Comparison of ENCODE assay signal across 1 cellular context in the genomic region with DNA sequence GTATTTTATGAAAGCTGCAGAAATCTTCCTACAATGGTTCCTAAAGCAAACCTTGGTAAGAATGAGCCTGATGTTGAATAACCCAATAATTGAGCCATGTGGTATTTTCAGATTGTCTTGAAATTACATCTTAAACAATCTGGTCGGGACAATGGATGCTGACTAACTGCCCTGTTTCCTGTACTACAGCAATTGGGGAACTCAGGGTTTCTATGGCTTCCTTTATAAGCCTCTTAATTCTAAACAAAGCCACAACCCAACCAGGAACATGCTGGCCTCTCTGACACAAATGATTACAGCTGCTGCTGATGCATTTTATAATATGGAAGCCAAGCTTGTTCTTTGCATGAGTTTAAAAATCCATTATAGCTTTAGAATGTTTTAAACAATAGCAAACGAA.
TF ChIP-seq lines count a peak whose summit lies in the region.

No MANE protein-coding gene starts in this region.

TF ChIP-seq in IMR-90, 13 proteins besides CTCF, POLR2A, EP300 and RAD21 (continued from another document):
- no peak for TF ChIP-seq CEBPB (IDR thresholded peaks at IDR 0.05; ENCODE audit: low read depth, low read length)
- TF ChIP-seq CHD1 (IDR thresholded peaks at IDR 0.05; ENCODE audit: low read depth, low read length): no peak
- no peak for TF ChIP-seq RFX5 (IDR thresholded peaks at IDR 0.05; ENCODE audit: low read depth, low read length)
- TF ChIP-seq SMC3 (IDR thresholded peaks at IDR 0.05; ENCODE audit: low read depth, low read length): no peak
- no peak for TF ChIP-seq FOS (IDR thresholded peaks at IDR 0.05; ENCODE audit: low read depth, low read length)
- TF ChIP-seq BHLHE40 (IDR thresholded peaks at IDR 0.05; ENCODE audit: low read depth, low read length): no peak
- TF ChIP-seq, protein P1, sequence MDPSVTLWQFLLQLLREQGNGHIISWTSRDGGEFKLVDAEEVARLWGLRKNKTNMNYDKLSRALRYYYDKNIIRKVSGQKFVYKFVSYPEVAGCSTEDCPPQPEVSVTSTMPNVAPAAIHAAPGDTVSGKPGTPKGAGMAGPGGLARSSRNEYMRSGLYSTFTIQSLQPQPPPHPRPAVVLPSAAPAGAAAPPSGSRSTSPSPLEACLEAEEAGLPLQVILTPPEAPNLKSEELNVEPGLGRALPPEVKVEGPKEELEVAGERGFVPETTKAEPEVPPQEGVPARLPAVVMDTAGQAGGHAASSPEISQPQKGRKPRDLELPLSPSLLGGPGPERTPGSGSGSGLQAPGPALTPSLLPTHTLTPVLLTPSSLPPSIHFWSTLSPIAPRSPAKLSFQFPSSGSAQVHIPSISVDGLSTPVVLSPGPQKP (IDR thresholded peaks at IDR 0.05; ENCODE audit: borderline replicate concordance, low read depth, low read length): no peak
